Comparison of ENCODE assay signal across 9 cellular contexts in the genomic region with DNA sequence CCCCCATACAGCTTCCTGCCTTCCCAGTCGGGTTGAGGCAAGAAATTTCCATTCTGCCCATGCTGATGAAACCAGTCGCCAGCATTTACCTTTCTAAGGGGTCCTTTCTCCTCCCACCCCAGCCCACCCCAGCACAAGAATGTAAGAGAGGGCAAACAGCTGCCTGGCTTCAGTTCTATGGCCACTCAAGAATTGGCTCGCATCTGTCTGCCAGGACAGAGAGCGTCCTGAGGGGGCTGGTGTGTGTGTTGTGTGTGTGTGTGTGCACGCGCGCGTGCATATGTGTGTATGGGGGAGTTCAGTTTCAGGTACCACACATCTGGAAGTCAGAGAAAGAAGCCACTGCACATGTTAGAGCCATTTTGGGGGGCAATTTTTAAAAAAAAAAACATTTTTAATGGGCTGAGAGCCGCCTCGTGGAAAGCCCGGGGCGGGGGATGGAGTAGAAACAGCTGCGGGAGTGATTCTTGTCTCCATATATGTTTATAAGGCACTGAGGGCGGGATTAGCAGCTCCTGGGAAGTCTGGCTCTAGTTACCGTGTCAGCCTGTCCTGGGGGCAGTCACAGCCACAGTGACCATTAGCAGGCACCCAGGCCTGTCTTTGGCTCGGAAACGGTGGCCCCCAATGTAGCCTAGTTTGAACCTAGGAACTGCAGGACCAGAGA. TPM values are rescaled to one million over a fixed set of nuclear protein-coding genes. Genes with fewer than 3 reads are reported as not detected.
DNase-seq lines count a peak whose midpoint lies in the region; ATAC-seq and TF ChIP-seq lines count a peak whose summit lies in the region.
"Had no signal": no experiment of that assay in that cellular context is flagged by ENCODE, and none has a peak within 500 bp of the region (broad histone marks: within the 10 kb centered on the region; RNA-seq: fewer than 3 reads in every experiment).

WNT5B (plus strand) TSS at position 561 of the 667 bp plus-strand sequence. CDS start 2,124 bp downstream, outside the sequence.

- H3K36me3 ChIP-seq in CD4-positive, alpha-beta memory T cell (ENCODE audit: insufficient read depth, low read length): no peaks in the 10 kb centered on the region
- H3K36me3 ChIP-seq in esophagus (ENCODE audit: control insufficient read depth in 2 of 2, insufficient read depth in 2 of 2, low read length in 1 of 2): peaks cover 0 to 4% of the 10 kb centered on the region in 2 donors
- no peaks in the 10 kb centered on the region for H3K36me3 ChIP-seq in ovary

- no peak for ATAC-seq in GM21717 (IDR thresholded peaks at IDR 0.05; ENCODE audit: unreplicated experiment)

- no peaks in the 10 kb centered on the region for H3K36me3 Mint-ChIP-seq in CD4-positive, alpha-beta memory T cell

- no peak within 1 kb of the TSS for H3K27ac ChIP-seq in CD4-positive, alpha-beta memory T cell (ENCODE audit: low read depth, low read length)
- H3K27ac ChIP-seq in esophagus (ENCODE audit: low read depth in 2 of 2, low read length in 1 of 2) (peak within 1 kb of the TSS; percentile 35 to 39), ovary (peak within 1 kb of the TSS in 1 of 2 donors; percentile 55)
- H3K27ac ChIP-seq: epithelial cell of prostate had no signal

- H3K27me3 Mint-ChIP-seq in CD4-positive, alpha-beta memory T cell: peaks cover 33 to 57% of the 10 kb centered on the region in 2 donors

- H3K9me3 ChIP-seq in CD4-positive, alpha-beta memory T cell (ENCODE audit: control insufficient read depth in 1 of 2, low read length in 2 of 2): no peaks in the 10 kb centered on the region
- H3K9me3 ChIP-seq in esophagus (ENCODE audit: control insufficient read depth in 2 of 2, insufficient read depth in 1 of 2, low read depth in 1 of 2, low read length in 1 of 2) (peaks cover 0 to 3% of the 10 kb centered on the region in 2 donors), ovary (no peaks in the 10 kb centered on the region)

- H3K9me3 Mint-ChIP-seq in CD4-positive, alpha-beta memory T cell: no peaks in the 10 kb centered on the region

- H3K4me3 ChIP-seq in CD4-positive, alpha-beta memory T cell (ENCODE audit: low read length in 2 of 2): peak within 1 kb of the TSS in 1 of 2 donors; percentile 14
- H3K4me3 ChIP-seq in esophagus (ENCODE audit: low read depth in 1 of 2, low read length in 2 of 2): peak within 1 kb of the TSS; percentile 48 to 53
- peak within 1 kb of the TSS; percentile 37 for H3K4me3 ChIP-seq in ovary

- TF ChIP-seq EP300 in ovary (IDR thresholded peaks at IDR 0.05): no peak

- no peak for TF ChIP-seq POLR2A in ovary (IDR thresholded peaks at IDR 0.05)

- DNase-seq in CD4-positive, alpha-beta memory T cell: no peak
- no peak for DNase-seq in M059J (ENCODE audit: low read depth)
- no peak for DNase-seq in ovary
- no peak for DNase-seq in 8988T
- DNase-seq in activated CD4-positive, CD25-positive, alpha-beta regulatory T cell (lab: John Stamatoyannopoulos, UW): no peak
- DNase-seq in head of caudate nucleus: no peak

- H3K4me1 ChIP-seq in CD4-positive, alpha-beta memory T cell (ENCODE audit: insufficient read depth, low read length): peaks cover 18% of the 10 kb centered on the region
- H3K4me1 ChIP-seq in esophagus (ENCODE audit: control insufficient read depth in 2 of 2, insufficient read depth in 2 of 2, low read length in 1 of 2) (peaks cover 0 to 6% of the 10 kb centered on the region in 2 donors), ovary (ENCODE audit: insufficient read depth) (peaks cover 2% of the 10 kb centered on the region)

- intact Hi-C loops in CD4-positive, alpha-beta memory T cell (cut with micrococcal nuclease): no loop called here
- intact Hi-C loops in ovary (cut with DNase I): no loop called here
- intact Hi-C loops in head of caudate nucleus (cut with DNase I): no loop called here

- POLR2A ChIA-PET in CD4-positive, alpha-beta memory T cell (lab: Charles Lee; ENCODE audit: partially characterized antibody): no interaction called here

- CTCF ChIA-PET in CD4-positive, alpha-beta memory T cell (lab: Charles Lee; ENCODE audit: partially characterized antibody): interaction anchor here (0.7 to 0.8 kb wide), 3 partner anchors 35 to 180 kb away, joined by 3 to 4 read pairs (median 3); no protein-coding TSS in a partner anchor

- peak within 1 kb of the TSS; percentile 22 to 88 (median 77) for H3K4me3 Mint-ChIP-seq in CD4-positive, alpha-beta memory T cell

- H3K27ac Mint-ChIP-seq in CD4-positive, alpha-beta memory T cell: no peak within 1 kb of the TSS

- no peak for TF ChIP-seq CTCF in ovary (IDR thresholded peaks at IDR 0.05)

- 72 to 73% methylated on average over 17 of the region's 17 CpGs for WGBS in esophagus, 2 donors
- 82 to 87% (median 85%) methylated on average over 17 of the region's 17 CpGs for whole genome bisulfite sequencing in ovary, 3 donors

- H3K4me1 Mint-ChIP-seq in CD4-positive, alpha-beta memory T cell: peaks cover 9 to 24% (median 13%) of the 10 kb centered on the region in 4 donors

- peaks cover 27% of the 10 kb centered on the region for H3K27me3 ChIP-seq in CD4-positive, alpha-beta memory T cell (ENCODE audit: insufficient read depth, low read length)
- H3K27me3 ChIP-seq in esophagus (ENCODE audit: control insufficient read depth in 1 of 2, insufficient read depth in 2 of 2, low read length in 2 of 2): no peaks in the 10 kb centered on the region
- no peaks in the 10 kb centered on the region for H3K27me3 ChIP-seq in ovary

RNA-seq across cellular contexts. Expression of gene WNT5B, which starts in this region (rescaled TPM):
- total RNA-seq in CD4-positive, alpha-beta memory T cell: under 1 TPM in 1 of 2 experiments, not detected in 1; 0.17 TPM
- under 1 TPM in 1 of 2 donors, not detected in 1; 0.61 TPM for polyA plus RNA-seq in CD4-positive, alpha-beta memory T cell
- 25.5 and 43.5 TPM in 2 replicates for total RNA-seq in M059J (2014; rRNA removed; shearing (Covaris generic))
- polyA plus RNA-seq in esophagus (10 to 100 TPM; 10.1 to 13.9 TPM), ovary (1 to 10 TPM; 3.7 to 6.9 TPM)
- 10 to 100 TPM in 4 of 7 donors, 1 to 10 TPM in 3; 3.1 to 20.3 (median 12.4) TPM for total RNA-seq in ovary
